In genomic region chr16:10428433-10429168, GRCh38 we compare ENCODE assay signal across 29 cellular contexts. TPM values are rescaled to one million over a fixed set of nuclear protein-coding genes. Genes with fewer than 3 reads are reported as not detected.
DNase-seq lines count a peak whose midpoint lies in the region; ATAC-seq, FAIRE-seq and TF ChIP-seq lines count a peak whose summit lies in the region.
"Had no signal": no experiment of that assay in that cellular context is flagged by ENCODE, and none has a peak within 500 bp of the region (broad histone marks: within the 10 kb centered on the region; RNA-seq: fewer than 3 reads in every experiment).

No MANE protein-coding gene starts in this region.

- peaks cover 13% of the 10 kb centered on the region for H3K36me3 ChIP-seq in RWPE2 (ENCODE audit: low read depth)
- H3K36me3 ChIP-seq: suprapubic skin had no signal

- ATAC-seq in RWPE2 (ENCODE audit: low read depth) (peak; percentile 97), HG03108 (IDR thresholded peaks at IDR 0.05; ENCODE audit: unreplicated experiment) (no peak)
- ATAC-seq: activated naive CD8-positive, alpha-beta T cell treated with anti-CD3 and anti-CD28 coated beads, Interleukin-2, amount 50 U/mL, for 24 hours; sciatic nerve; stimulated activated naive B cell treated with anti-CD40 and anti-IgM and Interleukin-4, amounts not matched to agents 10 μg/mL and 1 μg/mL and 100 μg/mL, for 72 hours; T-helper 17 cell had no signal

- no peak for TF ChIP-seq CTCF in RWPE2 (IDR thresholded peaks at IDR 0.05; ENCODE audit: poor library complexity, severe bottlenecking)

- peak; percentile 1 for DNase-seq in NCI-H1105 treated with DMSO at 0.1 percent for 48 hours (lab: John Stamatoyannopoulos, UW)
- no peak for DNase-seq in NCI-H1105 (lab: John Stamatoyannopoulos, UW)
- no peak for DNase-seq in RWPE2 (ENCODE audit: low spot score)
- DNase-seq in islet precursor cell: peak; percentile 55
- peak; percentile 36 for DNase-seq in renal cortical epithelial cell (ENCODE audit: low read depth)
- DNase-seq in frontal cortex (ENCODE audit: low spot score in 2 of 2): no peak
- no peak for DNase-seq in NCI-H1092 treated with DMSO at 0.1 percent for 48 hours (lab: John Stamatoyannopoulos, UW)
- DNase-seq: activated CD4-positive, alpha-beta T cell treated with anti-CD3 and anti-CD28 coated beads for 4 hours; activated CD8-positive, alpha-beta memory T cell treated with anti-CD3 and anti-CD28 coated beads for 24 hours; activated gamma-delta T cell; activated naive CD8-positive, alpha-beta T cell treated with anti-CD3 and anti-CD28 coated beads, Interleukin-2, amount 50 U/mL, for 24 hours; cerebellar nuclear complex; glutamatergic neuron; GOT3; NCI-H1436 treated with DMSO at 0.1 percent for 48 hours; stimulated activated CD4-positive, alpha-beta T cell treated with anti-CD3 and anti-CD28 coated beads, Interleukin-12 subunit alpha, Interleukin-12 subunit beta, amount 100 ng/mL, for 4 hours; stimulated activated CD4-positive, alpha-beta T cell treated with anti-CD3 and anti-CD28 coated beads, Interleukin-4, amount 100 ng/mL, for 4 hours; stimulated activated naive B cell treated with anti-CD40 and anti-IgM and Interleukin-4, amounts not matched to agents 10 μg/mL and 1 μg/mL and 100 μg/mL, for 72 hours; T-helper 17 cell had no signal

- no peak for FAIRE-seq in frontal cortex (lab: Jason Lieb, UNC)
- FAIRE-seq: endometrium, keratinocyte, urothelium cell line had no signal

- no peak overlapping the region for H3K27ac ChIP-seq in RWPE2 (ENCODE audit: poor library complexity, severe bottlenecking)
- H3K27ac ChIP-seq: 22Rv1, neutrophil, SK-N-MC, suprapubic skin had no signal

- no peak overlapping the region for H3K4me3 ChIP-seq in RWPE2 (ENCODE audit: severe bottlenecking)
- H3K4me3 ChIP-seq: SK-N-MC, suprapubic skin had no signal

- no peaks in the 10 kb centered on the region for H3K27me3 ChIP-seq in RWPE2 (ENCODE audit: insufficient read depth, poor library complexity, severe bottlenecking)
- H3K27me3 ChIP-seq: neutrophil, suprapubic skin had no signal

- H3K9me3 ChIP-seq in RWPE2 (ENCODE audit: severe bottlenecking): no peaks in the 10 kb centered on the region
- H3K9me3 ChIP-seq: neutrophil, suprapubic skin had no signal

- H3K4me1 ChIP-seq in RWPE2 (ENCODE audit: insufficient read depth, poor library complexity, severe bottlenecking): peaks cover 12% of the 10 kb centered on the region
- H3K4me1 ChIP-seq: suprapubic skin had no signal

RNA-seq across cellular contexts. Expression of gene ATF7IP2, which starts 42.7 kb away (rescaled TPM):
- total RNA-seq in renal cortical epithelial cell: 8.0 and 9.9 TPM in 2 replicates
- 14.3 TPM for total RNA-seq in frontal cortex
- total RNA-seq: M059J had no signal

Comparison
In these comparisons a context has a peak if more than half of its experiments do, and no peak if none do; other contexts are left out.
1. DNase-seq: peak in NCI-H1105 treated with DMSO at 0.1 percent for 48 hours (single experiment), islet precursor cell (single experiment) and renal cortical epithelial cell (single experiment); none in NCI-H1105 (single experiment), RWPE2 (single experiment), frontal cortex (0 of 2) and NCI-H1092 treated with DMSO at 0.1 percent for 48 hours (single experiment).